In genomic region chr12:108414021-108414420, GRCh38 we compare ENCODE assay signal across 20 cellular contexts.
DNase-seq lines count a peak whose midpoint lies in the region; ATAC-seq and TF ChIP-seq lines count a peak whose summit lies in the region.
"Had no signal": no experiment of that assay in that cellular context is flagged by ENCODE, and none has a peak within 500 bp of the region (broad histone marks: within the 10 kb centered on the region; RNA-seq: fewer than 3 reads in every experiment).

No MANE protein-coding gene starts in this region.

- TF ChIP-seq POLR2A in breast epithelium (IDR thresholded peaks at IDR 0.05): no peak

- H3K4me3 ChIP-seq in breast epithelium: no peak overlapping the region
- no peak overlapping the region for H3K4me3 ChIP-seq in epithelial cell of esophagus (ENCODE audit: low read length)
- H3K4me3 ChIP-seq: A549, GM23248 had no signal

- POLR2A ChIA-PET in MCF 10A (lab: Yijun Ruan, JAX): no interaction called here

- H3K36me3 ChIP-seq in breast epithelium: no peaks in the 10 kb centered on the region

- CTCF ChIA-PET in MCF 10A (lab: Yijun Ruan, JAX): no interaction called here

- no peak for TF ChIP-seq CTCF in MCF 10A (IDR thresholded peaks at IDR 0.05; ENCODE audit: unreplicated experiment)
- no peak for TF ChIP-seq CTCF in breast epithelium (IDR thresholded peaks at IDR 0.05)
- TF ChIP-seq CTCF in epithelial cell of esophagus (IDR thresholded peaks at IDR 0.05; ENCODE audit: insufficient read depth, low read depth, low read length, missing control alignments): no peak

- no peaks in the 10 kb centered on the region for H3K4me1 Mint-ChIP-seq in MCF 10A (ENCODE audit: insufficient read depth, unreplicated experiment)

- H3K27ac ChIP-seq in breast epithelium: no peak overlapping the region
- H3K27ac ChIP-seq: 22Rv1, A549, C4-2B, GM23248 had no signal

- ATAC-seq in HG03354 (IDR thresholded peaks at IDR 0.05; ENCODE audit: poor library complexity, severe bottlenecking, unreplicated experiment): no peak
- ATAC-seq: A549, HCT116, HepG2 had no signal

- H3K9me3 ChIP-seq in breast epithelium: no peaks in the 10 kb centered on the region
- H3K9me3 ChIP-seq: A549 had no signal

- no TSS peak for BruUV-seq in MCF 10A (replicated peaks; lab: Mats Ljungman, UMichigan)

- intact Hi-C loops in MCF 10A (cut with micrococcal nuclease) (no loop called here), breast epithelium (cut with DNase I; ENCODE audit: low total_unique reads) (no loop called here)

- no peaks in the 10 kb centered on the region for H3K36me3 Mint-ChIP-seq in MCF 10A (ENCODE audit: insufficient read depth, unreplicated experiment)

- H3K27me3 ChIP-seq in breast epithelium: no peaks in the 10 kb centered on the region

- no peak overlapping the region for H3K4me3 Mint-ChIP-seq in MCF 10A (ENCODE audit: unreplicated experiment)
- H3K4me3 Mint-ChIP-seq: CD4-positive, alpha-beta T cell; HFFc6 had no signal

- no peaks in the 10 kb centered on the region for H3K4me1 ChIP-seq in breast epithelium
- H3K4me1 ChIP-seq: A549 had no signal

- H3K27ac Mint-ChIP-seq in MCF 10A (ENCODE audit: low read depth, unreplicated experiment): no peak overlapping the region
- H3K27ac Mint-ChIP-seq: CD4-positive, alpha-beta T cell; HFFc6 had no signal

- DNase-seq in MCF 10A (ENCODE audit: unreplicated experiment) (peak; percentile 35), breast epithelium (ENCODE audit: low spot score in 2 of 2) (no peak), epithelial cell of esophagus (ENCODE audit: low read depth) (peak; percentile 43), kidney tubule cell (ENCODE audit: low spot score) (peak; percentile 43), NOMO-1 treated with dmso at 0.1 percent for 144 hours (lab: John Stamatoyannopoulos, UW; ENCODE audit: unreplicated experiment) (no peak), SW480 (ENCODE audit: low spot score) (no peak)
- DNase-seq: AML-193; CD4-positive, alpha-beta T cell; DMS153; DMS79; GDM1; GM23248; H7; HFFc6 had no signal

- H3K27me3 Mint-ChIP-seq in MCF 10A (ENCODE audit: insufficient read depth, unreplicated experiment): peaks cover 28% of the 10 kb centered on the region

- H3K9me3 Mint-ChIP-seq in MCF 10A (ENCODE audit: unreplicated experiment): no peaks in the 10 kb centered on the region
- H3K9me3 Mint-ChIP-seq: CD4-positive, alpha-beta T cell had no signal

Comparison
In these comparisons a context has a peak if more than half of its experiments do, and no peak if none do; other contexts are left out.
1. DNase-seq: peak in MCF 10A (single experiment), epithelial cell of esophagus (single experiment) and kidney tubule cell (single experiment); none in breast epithelium (0 of 2), NOMO-1 treated with dmso at 0.1 percent for 144 hours (single experiment) and SW480 (single experiment).